1 cellular context compared by ENCODE assay signal in the genomic region with DNA sequence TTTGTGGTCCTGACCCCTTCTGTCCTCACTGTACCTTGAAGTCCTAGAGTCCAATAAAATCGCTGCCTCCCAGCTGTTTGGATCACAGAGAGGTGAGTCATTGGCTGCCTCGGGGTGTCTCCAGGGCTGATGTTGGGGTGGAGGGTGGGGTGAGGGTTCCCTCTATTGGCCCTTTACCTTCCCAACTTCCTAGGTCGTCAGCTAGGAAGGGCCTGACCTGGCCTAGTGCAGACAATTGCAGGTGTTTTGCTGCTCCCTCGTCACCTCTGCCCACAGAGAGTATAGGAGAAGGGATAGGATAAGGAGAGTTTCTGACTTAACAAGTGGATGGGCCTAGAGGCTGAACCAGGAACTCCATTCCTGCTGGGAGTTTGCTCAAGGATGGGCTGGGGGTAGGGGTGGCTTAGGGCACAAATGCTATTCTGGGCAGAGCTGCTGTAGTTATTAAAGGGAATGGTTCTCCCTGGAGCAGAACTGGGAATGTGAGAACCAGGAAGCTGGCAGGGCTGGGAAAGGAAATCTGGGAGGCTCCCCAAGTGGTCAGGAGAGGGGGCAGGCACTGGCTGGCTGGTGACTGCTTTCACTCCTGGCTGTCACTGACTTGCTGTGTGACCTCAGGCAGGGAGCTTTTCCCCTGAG.
TF ChIP-seq lines count a peak whose summit lies in the region.

No MANE protein-coding gene starts in this region.

TF ChIP-seq in HepG2, 621 proteins besides CTCF, POLR2A, EP300 and RAD21 (continued from another document and continues in another):
- TF ChIP-seq PRDM15 (CRISPR knock-in tag; IDR thresholded peaks at IDR 0.05) (no peak), GPN1 (CRISPR knock-in tag; IDR thresholded peaks at IDR 0.05; ENCODE audit: borderline replicate concordance) (no peak), SSRP1 (CRISPR knock-in tag; IDR thresholded peaks at IDR 0.05) (no peak), ZNF253 (CRISPR knock-in tag; IDR thresholded peaks at IDR 0.05; ENCODE audit: borderline replicate concordance) (no peak), PHB2 (IDR thresholded peaks at IDR 0.05; ENCODE audit: partially characterized antibody) (no peak), SRF (IDR thresholded peaks at IDR 0.05; ENCODE audit: low read depth, low read length) (no peak), HMG20B (CRISPR knock-in tag; conservative IDR thresholded peaks at IDR 0.05) (no peak), ZSCAN21 (CRISPR knock-in tag; IDR thresholded peaks at IDR 0.05; ENCODE audit: borderline replicate concordance) (0 out of 2 replicates have a peak, but pooled peaks have one; percentile 41), HNF1B (CRISPR knock-in tag; IDR thresholded peaks at IDR 0.05) (peak; percentile 49; the same call in 1 of the 2 replicates), ARID5B (CRISPR knock-in tag; IDR thresholded peaks at IDR 0.05) (no peak), TGIF2 (CRISPR knock-in tag; IDR thresholded peaks at IDR 0.05) (no peak), MTA3 (CRISPR knock-in tag; IDR thresholded peaks at IDR 0.05) (no peak), STAG1 (CRISPR knock-in tag; IDR thresholded peaks at IDR 0.05) (peak; percentile 61), ZNF318 (CRISPR knock-in tag; IDR thresholded peaks at IDR 0.05) (no peak), ARNT2 (CRISPR knock-in tag; IDR thresholded peaks at IDR 0.05; ENCODE audit: low read depth) (0 out of 2 replicates have a peak, but pooled peaks have one; percentile 34), WIZ (CRISPR knock-in tag; IDR thresholded peaks at IDR 0.05) (peak; percentile 90), ZNF34 (CRISPR knock-in tag; IDR thresholded peaks at IDR 0.05; ENCODE audit: borderline replicate concordance) (no peak), ZFP36L2 (CRISPR knock-in tag; IDR thresholded peaks at IDR 0.05) (no peak), PAWR (CRISPR knock-in tag; IDR thresholded peaks at IDR 0.05; ENCODE audit: borderline replicate concordance) (no peak), PAF1 (CRISPR knock-in tag; IDR thresholded peaks at IDR 0.05) (no peak), ELF1 (CRISPR knock-in tag; IDR thresholded peaks at IDR 0.05) (no peak; the same call in 1 of the 2 replicates), ZNF687 (CRISPR knock-in tag; IDR thresholded peaks at IDR 0.05) (peak; percentile 44; the same call in 1 of the 2 replicates), NR2F1 (CRISPR knock-in tag; IDR thresholded peaks at IDR 0.05) (no peak), ZNF709 (CRISPR knock-in tag; IDR thresholded peaks at IDR 0.05) (no peak), ZNF713 (CRISPR knock-in tag; IDR thresholded peaks at IDR 0.05) (no peak), ETV6 (CRISPR knock-in tag; conservative IDR thresholded peaks at IDR 0.05) (no peak), ZSCAN12 (CRISPR knock-in tag; IDR thresholded peaks at IDR 0.05) (no peak), KLF16 (CRISPR knock-in tag; IDR thresholded peaks at IDR 0.05) (peak in 1 of 2 experiments; percentile 18; a peak in 1 of 4 replicates), POLR2G (IDR thresholded peaks at IDR 0.05; ENCODE audit: low read depth, low read length) (peak; percentile 37), ZNF282 (IDR thresholded peaks at IDR 0.05; ENCODE audit: partially characterized antibody) (no peak), SPEN (CRISPR knock-in tag; IDR thresholded peaks at IDR 0.05; ENCODE audit: low read depth) (peak; percentile 54; the same call in 1 of the 2 replicates), ZNF10 (CRISPR knock-in tag; IDR thresholded peaks at IDR 0.05; ENCODE audit: borderline replicate concordance, low read depth) (no peak)
- TF ChIP-seq, protein P1, sequence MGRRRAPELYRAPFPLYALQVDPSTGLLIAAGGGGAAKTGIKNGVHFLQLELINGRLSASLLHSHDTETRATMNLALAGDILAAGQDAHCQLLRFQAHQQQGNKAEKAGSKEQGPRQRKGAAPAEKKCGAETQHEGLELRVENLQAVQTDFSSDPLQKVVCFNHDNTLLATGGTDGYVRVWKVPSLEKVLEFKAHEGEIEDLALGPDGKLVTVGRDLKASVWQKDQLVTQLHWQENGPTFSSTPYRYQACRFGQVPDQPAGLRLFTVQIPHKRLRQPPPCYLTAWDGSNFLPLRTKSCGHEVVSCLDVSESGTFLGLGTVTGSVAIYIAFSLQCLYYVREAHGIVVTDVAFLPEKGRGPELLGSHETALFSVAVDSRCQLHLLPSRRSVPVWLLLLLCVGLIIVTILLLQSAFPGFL (CRISPR knock-in tag; IDR thresholded peaks at IDR 0.05), result no peak
